In the genomic region with DNA sequence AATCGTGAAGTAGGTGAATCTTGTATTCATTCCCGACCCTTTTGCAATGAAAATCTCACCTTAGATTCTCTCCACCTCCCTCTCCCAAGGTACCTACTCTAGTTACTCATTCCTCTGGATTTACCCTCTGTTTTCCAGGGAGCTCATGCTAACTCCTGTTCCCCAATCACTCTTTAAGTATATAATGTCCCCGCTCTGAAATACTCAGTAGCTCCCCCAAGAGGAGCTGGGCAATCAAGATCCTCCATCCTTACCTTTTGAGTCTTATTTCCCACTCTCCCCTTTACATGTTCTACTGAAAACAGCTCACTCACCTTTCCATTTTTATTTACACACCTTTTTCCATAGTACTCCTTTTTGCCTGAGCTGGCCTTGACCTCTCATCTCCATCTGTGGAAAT, we compare ENCODE assay signal across 16 cellular contexts.
"Had no signal": no experiment of that assay in that cellular context is flagged by ENCODE, and none has a peak within 500 bp of the region (broad histone marks: within the 10 kb centered on the region; RNA-seq: fewer than 3 reads in every experiment).

No MANE protein-coding gene starts in this region.

- H3K4me1 Mint-ChIP-seq: naive thymus-derived CD8-positive, alpha-beta T cell; stimulated activated effector memory CD8-positive, alpha-beta T cell treated with anti-CD3 and anti-CD28 coated beads, Interleukin-12 subunit alpha, Interleukin-12 subunit beta, amount 100 ng/mL, for 72 hours had no signal

- H3K9me3 Mint-ChIP-seq: naive thymus-derived CD8-positive, alpha-beta T cell; stimulated activated effector memory CD8-positive, alpha-beta T cell treated with anti-CD3 and anti-CD28 coated beads, Interleukin-12 subunit alpha, Interleukin-12 subunit beta, amount 100 ng/mL, for 72 hours had no signal

- H3K36me3 Mint-ChIP-seq: naive thymus-derived CD8-positive, alpha-beta T cell; stimulated activated effector memory CD8-positive, alpha-beta T cell treated with anti-CD3 and anti-CD28 coated beads, Interleukin-12 subunit alpha, Interleukin-12 subunit beta, amount 100 ng/mL, for 72 hours had no signal

- H3K27me3 ChIP-seq: heart right ventricle, suprapubic skin, thyroid gland, upper lobe of right lung, vagina had no signal

- ATAC-seq: heart right ventricle; left colon; naive thymus-derived CD8-positive, alpha-beta T cell; right cardiac atrium; stimulated activated effector memory CD8-positive, alpha-beta T cell treated with anti-CD3 and anti-CD28 coated beads, Interleukin-12 subunit alpha, Interleukin-12 subunit beta, amount 100 ng/mL, for 72 hours; stimulated activated naive CD8-positive, alpha-beta T cell treated with anti-CD3 and anti-CD28 coated beads, Interleukin-15, Interleukin-2, amounts not matched to agents 100 U/mL and 50 U/mL, for 24 hours; upper lobe of right lung had no signal

- H3K27ac ChIP-seq: coronary artery, heart right ventricle, suprapubic skin, thyroid gland, upper lobe of right lung, vagina had no signal

- H3K4me3 Mint-ChIP-seq: naive thymus-derived CD8-positive, alpha-beta T cell; stimulated activated effector memory CD8-positive, alpha-beta T cell treated with anti-CD3 and anti-CD28 coated beads, Interleukin-12 subunit alpha, Interleukin-12 subunit beta, amount 100 ng/mL, for 72 hours had no signal

- H3K9me3 ChIP-seq: heart right ventricle, suprapubic skin, thyroid gland, upper lobe of right lung, vagina had no signal

- H3K4me1 ChIP-seq: heart right ventricle, suprapubic skin, thyroid gland, upper lobe of right lung, vagina had no signal

- H3K4me3 ChIP-seq: coronary artery, heart right ventricle, suprapubic skin, thyroid gland, upper lobe of right lung, vagina had no signal

- DNase-seq: effector CD4-positive, alpha-beta T cell; heart right ventricle; hypothalamus; left colon; naive thymus-derived CD8-positive, alpha-beta T cell; right cardiac atrium; small intestine; stimulated activated CD4-positive, alpha-beta T cell treated with anti-CD3 and anti-CD28 coated beads, Interleukin-4, amount 100 ng/mL, for 1 hour; stimulated activated CD8-positive, alpha-beta memory T cell treated with anti-CD3 and anti-CD28 coated beads, Interleukin-4, amount 100 ng/mL, for 48 hours; stimulated activated naive CD8-positive, alpha-beta T cell treated with anti-CD3 and anti-CD28 coated beads, Interleukin-15, Interleukin-2, amounts not matched to agents 100 U/mL and 50 U/mL, for 24 hours; thyroid gland; upper lobe of right lung had no signal

- H3K36me3 ChIP-seq: heart right ventricle, suprapubic skin, thyroid gland, upper lobe of right lung, vagina had no signal

- H3K27ac Mint-ChIP-seq: stimulated activated effector memory CD8-positive, alpha-beta T cell treated with anti-CD3 and anti-CD28 coated beads, Interleukin-12 subunit alpha, Interleukin-12 subunit beta, amount 100 ng/mL, for 72 hours had no signal
